8 cellular contexts compared by ENCODE assay signal in genomic region chr15:27017168-27017809, GRCh38. TPM values are rescaled to one million over a fixed set of nuclear protein-coding genes. Genes with fewer than 3 reads are reported as not detected.
A peak's percentile ranks its signal among the peaks of the same experiment; 100 is the strongest.
DNase-seq lines count a peak whose midpoint lies in the region; ATAC-seq, FAIRE-seq and TF ChIP-seq lines count a peak whose summit lies in the region.

No MANE protein-coding gene starts in this region.

- FAIRE-seq in kidney (lab: Jason Lieb, UNC): peak; percentile 63

- intact Hi-C loops in kidney (cut with DNase I): loop anchor here (10.0 kb wide), 1 partner anchor 122 kb away; no protein-coding TSS in a partner anchor

- H3K27ac ChIP-seq in HL-60 (replicated peaks): no peak overlapping the region
- no peak overlapping the region for H3K27ac ChIP-seq in kidney (ENCODE audit: low read depth in 2 of 2, low read length in 2 of 2)
- no peak overlapping the region for H3K27ac ChIP-seq in upper lobe of left lung

- H3K9ac ChIP-seq in kidney (ENCODE audit: low read length in 2 of 2): no peak overlapping the region

- peak; percentile 94 for TF ChIP-seq CTCF in HL-60 (IDR thresholded peaks at IDR 0.05; ENCODE audit: insufficient read depth, low read length)
- TF ChIP-seq CTCF in astrocyte of the spinal cord (IDR thresholded peaks at IDR 0.05; ENCODE audit: low read depth, low read length): peak; percentile 88
- TF ChIP-seq CTCF in kidney (IDR thresholded peaks at IDR 0.05; ENCODE audit: borderline replicate concordance, extremely low read depth, insufficient read depth): peak; percentile 76
- TF ChIP-seq CTCF in upper lobe of left lung (IDR thresholded peaks at IDR 0.05): peak in 5 of 6 experiments; percentile 25 to 67 (median 37)

- peak; percentile 29 for DNase-seq in stimulated activated CD4-positive, alpha-beta T cell treated with anti-CD3 and anti-CD28 coated beads, Interleukin-1b, Interleukin-23, amount 100 ng/mL, for 48 hours
- no peak for DNase-seq in stimulated activated CD4-positive, alpha-beta T cell treated with anti-CD3 and anti-CD28 coated beads, Interleukin-4, amount 100 ng/mL, for 1 hour
- DNase-seq in HL-60 (ENCODE audit: low read depth in 1 of 2, low spot score in 1 of 2): peak; percentile 27 to 72
- peak; percentile 56 for DNase-seq in NCI-H82 treated with DMSO at 0.1 percent for 48 hours (lab: John Stamatoyannopoulos, UW; ENCODE audit: unreplicated experiment)
- peak; percentile 68 for DNase-seq in astrocyte of the spinal cord (ENCODE audit: low read depth, low spot score)
- DNase-seq in kidney: no peak
- DNase-seq in upper lobe of left lung: peak in 1 of 2 donors; percentile 29
- no peak for DNase-seq in activated naive CD4-positive, alpha-beta T cell treated with anti-CD3 and anti-CD28 coated beads, Interleukin-2, amount 50 U/mL, for 16 hours

- no peak for TF ChIP-seq POLR2A in upper lobe of left lung (IDR thresholded peaks at IDR 0.05)

- no peaks in the 10 kb centered on the region for H3K36me3 ChIP-seq in kidney (ENCODE audit: control insufficient read depth in 1 of 2, insufficient read depth in 2 of 2, low read length in 2 of 2)
- no peaks in the 10 kb centered on the region for H3K36me3 ChIP-seq in upper lobe of left lung

- H3K27me3 ChIP-seq in HL-60 (ENCODE audit: insufficient read depth, poor library complexity, severe bottlenecking) (no peaks in the 10 kb centered on the region), upper lobe of left lung (no peaks in the 10 kb centered on the region)

- TF ChIP-seq EP300 in upper lobe of left lung (IDR thresholded peaks at IDR 0.05): no peak

- H3K4me3 ChIP-seq in HL-60 (replicated peaks; ENCODE audit: insufficient read depth, low read length) (no peak overlapping the region), astrocyte of the spinal cord (ENCODE audit: low read depth, low read length) (no peak overlapping the region), kidney (ENCODE audit: low read length in 2 of 2) (no peak overlapping the region), upper lobe of left lung (no peak overlapping the region)

- in situ Hi-C loops in astrocyte of the spinal cord (cut with HindIII; ENCODE audit: low sequenced_read_pairs): no loop called here

- H3K9me3 ChIP-seq in kidney (ENCODE audit: control insufficient read depth in 1 of 2, low read length in 2 of 2) (no peaks in the 10 kb centered on the region), upper lobe of left lung (no peaks in the 10 kb centered on the region)

- no peaks in the 10 kb centered on the region for H3K4me1 ChIP-seq in kidney (ENCODE audit: control insufficient read depth in 1 of 2, insufficient read depth in 1 of 2, low read depth in 1 of 2, low read length in 2 of 2)
- no peaks in the 10 kb centered on the region for H3K4me1 ChIP-seq in upper lobe of left lung

- peak; percentile 68 to 71 for ATAC-seq in upper lobe of left lung (ENCODE audit: low FRiP score in 2 of 2)

- whole genome bisulfite sequencing in upper lobe of left lung, 2 donors: 40 to 45% methylated on average over 9 to 10 of the region's 10 CpGs

RNA-seq across cellular contexts. Expression of gene GABRG3, which starts 46.3 kb away (rescaled TPM):
- total RNA-seq in kidney: not detected
- polyA plus RNA-seq in kidney (ENCODE audit: insufficient read depth, low read depth, low replicate concordance): not detected
- total RNA-seq in upper lobe of left lung: not detected

Comparison
In these comparisons a context has a peak if more than half of its experiments do, and no peak if none do; other contexts are left out.
1. DNase-seq: peak in stimulated activated CD4-positive, alpha-beta T cell treated with anti-CD3 and anti-CD28 coated beads, Interleukin-1b, Interleukin-23, amount 100 ng/mL, for 48 hours (single experiment), HL-60 (2 of 2), NCI-H82 treated with DMSO at 0.1 percent for 48 hours (single experiment) and astrocyte of the spinal cord (single experiment); none in stimulated activated CD4-positive, alpha-beta T cell treated with anti-CD3 and anti-CD28 coated beads, Interleukin-4, amount 100 ng/mL, for 1 hour (single experiment), kidney (single experiment) and activated naive CD4-positive, alpha-beta T cell treated with anti-CD3 and anti-CD28 coated beads, Interleukin-2, amount 50 U/mL, for 16 hours (single experiment).
2. CTCF ChIP-seq: peak in every context shown above with its lines; median percentile 94 in HL-60; 88 in astrocyte of the spinal cord; 76 in kidney; 37 in upper lobe of left lung.